8 cellular contexts compared by ENCODE assay signal in the genomic region with DNA sequence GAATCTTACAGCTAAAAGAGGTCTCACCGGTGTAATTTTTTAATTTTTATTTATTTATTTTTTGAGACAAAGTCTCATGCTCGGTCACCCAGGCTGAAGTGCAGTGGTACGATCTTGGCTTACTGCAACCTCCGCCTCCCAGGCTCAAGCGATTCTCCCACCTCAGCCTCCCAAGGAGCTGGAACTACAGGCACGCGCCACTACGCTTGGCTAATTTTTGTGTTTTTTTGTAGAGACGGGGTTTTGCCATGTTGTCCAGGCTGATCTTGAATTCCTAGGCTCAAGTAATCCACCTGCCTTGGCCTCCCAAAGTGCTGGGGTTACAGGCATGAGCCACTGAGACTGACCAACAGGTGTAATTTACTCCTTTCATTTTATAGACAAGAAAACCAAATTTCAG.
DNase-seq lines count a peak whose midpoint lies in the region; ATAC-seq and TF ChIP-seq lines count a peak whose summit lies in the region.
"Not testable (repeated sequence)": the region's sequence is repeated elsewhere in the genome, so short reads cannot be mapped to it uniquely, and the experiment has no call there.

No MANE protein-coding gene starts in this region.

- not testable (repeated sequence) for H3K27me3 ChIP-seq in left ventricle myocardium inferior (ENCODE audit: low read depth); lung (ENCODE audit: control insufficient read depth, insufficient read depth); gastrocnemius medialis; thyroid gland

- TF ChIP-seq POLR2A in gastrocnemius medialis (IDR thresholded peaks at IDR 0.05); thyroid gland (IDR thresholded peaks at IDR 0.05): not testable (repeated sequence)

- H3K36me3 ChIP-seq in left ventricle myocardium inferior; lung (ENCODE audit: control insufficient read depth in 2 of 2, insufficient read depth in 2 of 2, low read length in 2 of 2); gastrocnemius medialis; thyroid gland: not testable (repeated sequence)

- 71 to 78% methylated on average over 9 of the region's 9 CpGs for WGBS in lung, 2 donors
- WGBS in thyroid gland, 2 donors, result 35 to 41% methylated on average over 9 of the region's 9 CpGs

- H3K9me3 Mint-ChIP-seq in activated CD8-positive, alpha-beta memory T cell treated with anti-CD3 and anti-CD28 coated beads, Interleukin-2, amount 10 ng/mL, durations not matched to agents 7 days and 5 days (ENCODE audit: low read depth); activated naive CD8-positive, alpha-beta T cell treated with anti-CD3 and anti-CD28 coated beads for 36 hours: not testable (repeated sequence)

- not testable (repeated sequence) for H3K4me3 Mint-ChIP-seq in T-helper 17 cell; activated CD8-positive, alpha-beta memory T cell treated with anti-CD3 and anti-CD28 coated beads, Interleukin-2, amount 10 ng/mL, durations not matched to agents 7 days and 5 days; activated naive CD8-positive, alpha-beta T cell treated with anti-CD3 and anti-CD28 coated beads for 36 hours

- H3K27me3 Mint-ChIP-seq in T-helper 17 cell, result peaks cover 10% of the 10 kb centered on the region
- not testable (repeated sequence) for H3K27me3 Mint-ChIP-seq in activated CD8-positive, alpha-beta memory T cell treated with anti-CD3 and anti-CD28 coated beads, Interleukin-2, amount 10 ng/mL, durations not matched to agents 7 days and 5 days; activated naive CD8-positive, alpha-beta T cell treated with anti-CD3 and anti-CD28 coated beads for 36 hours

- H3K4me3 ChIP-seq in epithelial cell of proximal tubule (ENCODE audit: low read depth, low read length), result peak overlapping the region; percentile 20
- peak overlapping the region; percentile 2 for H3K4me3 ChIP-seq in left ventricle myocardium inferior
- H3K4me3 ChIP-seq in lung; thyroid gland (replicated peaks in 1 of 3): not testable (repeated sequence)
- peak overlapping the region in 1 of 4 donors; percentile 10 for H3K4me3 ChIP-seq in gastrocnemius medialis

- not testable (repeated sequence) for TF ChIP-seq CTCF in epithelial cell of proximal tubule (conservative IDR thresholded peaks at IDR 0.05; ENCODE audit: low read depth, low read length); left ventricle myocardium inferior (IDR thresholded peaks at IDR 0.05; ENCODE audit: borderline replicate concordance); lung (IDR thresholded peaks at IDR 0.05; ENCODE audit: control extremely low read depth, extremely low read depth); gastrocnemius medialis (IDR thresholded peaks at IDR 0.05 in 4 of 5, conservative IDR thresholded peaks at IDR 0.05 in 1 of 5); thyroid gland (IDR thresholded peaks at IDR 0.05)

- H3K27ac ChIP-seq in left ventricle myocardium inferior (replicated peaks), result peak overlapping the region; percentile 77
- peak overlapping the region; percentile 32 to 72 for H3K27ac ChIP-seq in lung (ENCODE audit: low read depth in 1 of 2, low read length in 1 of 2)
- H3K27ac ChIP-seq in gastrocnemius medialis, result peak overlapping the region; percentile 39 to 70 (median 58)
- peak overlapping the region; percentile 29 to 56 (median 42) for H3K27ac ChIP-seq in thyroid gland

- H3K4me1 Mint-ChIP-seq in T-helper 17 cell, result peaks cover 18% of the 10 kb centered on the region
- H3K4me1 Mint-ChIP-seq in activated CD8-positive, alpha-beta memory T cell treated with anti-CD3 and anti-CD28 coated beads, Interleukin-2, amount 10 ng/mL, durations not matched to agents 7 days and 5 days, result peaks cover 51% of the 10 kb centered on the region
- H3K4me1 Mint-ChIP-seq in activated naive CD8-positive, alpha-beta T cell treated with anti-CD3 and anti-CD28 coated beads for 36 hours, result peaks cover 37% of the 10 kb centered on the region

- peak overlapping the region; percentile 34 for H3K27ac Mint-ChIP-seq in T-helper 17 cell
- H3K27ac Mint-ChIP-seq in activated CD8-positive, alpha-beta memory T cell treated with anti-CD3 and anti-CD28 coated beads, Interleukin-2, amount 10 ng/mL, durations not matched to agents 7 days and 5 days, result peak overlapping the region; percentile 78
- peak overlapping the region; percentile 8 for H3K27ac Mint-ChIP-seq in activated naive CD8-positive, alpha-beta T cell treated with anti-CD3 and anti-CD28 coated beads for 36 hours

- in situ Hi-C loops in gastrocnemius medialis (cut with MboI; ENCODE audit: low sequenced_read_pairs in 4 of 4), result loop anchor here (5.0 kb wide), 2 partner anchors 95 to 100 kb away; no protein-coding TSS in a partner anchor

- DNase-seq in T-helper 17 cell; activated CD8-positive, alpha-beta memory T cell treated with anti-CD3 and anti-CD28 coated beads, Interleukin-2, amount 10 ng/mL, durations not matched to agents 7 days and 5 days; activated naive CD8-positive, alpha-beta T cell treated with anti-CD3 and anti-CD28 coated beads for 36 hours; epithelial cell of proximal tubule (ENCODE audit: low read depth); left ventricle myocardium inferior; lung (ENCODE audit: low spot score); gastrocnemius medialis: not testable (repeated sequence)
- DNase-seq in thyroid gland, result peak; percentile 56 to 65

- CTCF ChIA-PET in activated CD8-positive, alpha-beta memory T cell treated with anti-CD3 and anti-CD28 coated beads, Interleukin-2, amount 10 ng/mL, durations not matched to agents 7 days and 5 days (lab: Charles Lee), result interaction anchor here (0.9 to 7.6 kb wide), 16 partner anchors 9 to 281 kb away, joined by 3 to 111 read pairs (median 6); partner anchors contain the start of gene CREM

- H3K9me3 ChIP-seq in T-helper 17 cell (ENCODE audit: control insufficient read depth, low read length, poor library complexity, severe bottlenecking); left ventricle myocardium inferior (replicated peaks); lung (ENCODE audit: control insufficient read depth in 2 of 2, insufficient read depth in 1 of 2, low read length in 1 of 2); gastrocnemius medialis; thyroid gland: not testable (repeated sequence)

- H3K4me1 ChIP-seq in left ventricle myocardium inferior, result peaks cover 46% of the 10 kb centered on the region
- not testable (repeated sequence) for H3K4me1 ChIP-seq in lung (ENCODE audit: control insufficient read depth in 2 of 2, insufficient read depth in 2 of 2, low read length in 2 of 2)
- peaks cover 31 to 32% of the 10 kb centered on the region in 2 donors for H3K4me1 ChIP-seq in gastrocnemius medialis
- peaks cover 4 to 23% of the 10 kb centered on the region in 2 donors for H3K4me1 ChIP-seq in thyroid gland

- not testable (repeated sequence) for ATAC-seq in T-helper 17 cell; activated CD8-positive, alpha-beta memory T cell treated with anti-CD3 and anti-CD28 coated beads, Interleukin-2, amount 10 ng/mL, durations not matched to agents 7 days and 5 days; lung (ENCODE audit: insufficient read depth, low FRiP score); gastrocnemius medialis

- intact Hi-C loops in left ventricle myocardium inferior (cut with micrococcal nuclease), result not testable (repeated sequence)
- intact Hi-C loops in gastrocnemius medialis (cut with DNase I; ENCODE audit: low total_unique reads) (loop anchor here (2.0 kb wide), 1 partner anchor 90 kb away; the partner anchor contains the start of gene CREM), thyroid gland (cut with DNase I) (loop anchor here (5.0 kb wide), 1 partner anchor 95 kb away; no protein-coding TSS in a partner anchor)

- H3K36me3 Mint-ChIP-seq in T-helper 17 cell (ENCODE audit: low read depth); activated naive CD8-positive, alpha-beta T cell treated with anti-CD3 and anti-CD28 coated beads for 36 hours: not testable (repeated sequence)
- peaks cover 17% of the 10 kb centered on the region for H3K36me3 Mint-ChIP-seq in activated CD8-positive, alpha-beta memory T cell treated with anti-CD3 and anti-CD28 coated beads, Interleukin-2, amount 10 ng/mL, durations not matched to agents 7 days and 5 days

Comparison
In these comparisons a context has a peak if more than half of its experiments do, and no peak if none do; other contexts are left out.
1. H3K27ac Mint-ChIP-seq: peak in every context shown above with its lines; median percentile 78 in activated CD8-positive, alpha-beta memory T cell treated with anti-CD3 and anti-CD28 coated beads, Interleukin-2, amount 10 ng/mL, durations not matched to agents 7 days and 5 days; 34 in T-helper 17 cell; 8 in activated naive CD8-positive, alpha-beta T cell treated with anti-CD3 and anti-CD28 coated beads for 36 hours.